ENCODE assay signal across 2 cellular contexts in the genomic region with DNA sequence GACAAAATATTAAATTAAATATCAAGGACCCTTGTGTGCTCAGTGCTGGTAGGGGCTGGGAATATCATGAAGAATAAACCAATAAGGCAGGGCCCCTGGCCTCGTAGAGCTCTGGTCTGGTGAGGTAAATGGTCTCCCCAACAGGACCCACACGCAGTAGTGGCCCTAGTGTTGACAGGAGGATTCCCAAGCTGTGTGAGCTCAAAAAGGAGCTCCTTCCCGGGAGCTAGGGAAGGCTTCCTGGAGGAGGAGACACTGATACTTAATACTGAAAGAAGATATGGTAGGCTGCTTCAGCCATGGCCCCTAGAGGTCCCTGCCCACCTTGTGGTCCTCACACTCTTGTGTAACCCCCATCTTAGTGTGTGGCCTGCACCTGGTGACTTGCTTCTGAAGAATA.
TF ChIP-seq lines count a peak whose summit lies in the region.

No MANE protein-coding gene starts in this region.

TF ChIP-seq in IMR-90, 13 proteins besides CTCF, POLR2A, EP300 and RAD21:
- TF ChIP-seq BHLHE40 (IDR thresholded peaks at IDR 0.05; ENCODE audit: low read depth, low read length) (no peak), RCOR1 (IDR thresholded peaks at IDR 0.05; ENCODE audit: insufficient replicate concordance, low read length) (no peak), MAZ (IDR thresholded peaks at IDR 0.05; ENCODE audit: borderline replicate concordance, low read depth, low read length) (no peak), SMC3 (IDR thresholded peaks at IDR 0.05; ENCODE audit: low read depth, low read length) (no peak), FOS (IDR thresholded peaks at IDR 0.05; ENCODE audit: low read depth, low read length) (no peak), MXI1 (IDR thresholded peaks at IDR 0.05; ENCODE audit: borderline replicate concordance, low read depth, low read length) (no peak), NFE2L2 (IDR thresholded peaks at IDR 0.05; ENCODE audit: low read depth, low read length) (no peak), MAFK (IDR thresholded peaks at IDR 0.05; ENCODE audit: low read depth, low read length) (no peak)
- TF ChIP-seq, protein P1, sequence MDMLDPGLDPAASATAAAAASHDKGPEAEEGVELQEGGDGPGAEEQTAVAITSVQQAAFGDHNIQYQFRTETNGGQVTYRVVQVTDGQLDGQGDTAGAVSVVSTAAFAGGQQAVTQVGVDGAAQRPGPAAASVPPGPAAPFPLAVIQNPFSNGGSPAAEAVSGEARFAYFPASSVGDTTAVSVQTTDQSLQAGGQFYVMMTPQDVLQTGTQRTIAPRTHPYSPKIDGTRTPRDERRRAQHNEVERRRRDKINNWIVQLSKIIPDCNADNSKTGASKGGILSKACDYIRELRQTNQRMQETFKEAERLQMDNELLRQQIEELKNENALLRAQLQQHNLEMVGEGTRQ (IDR thresholded peaks at IDR 0.05; ENCODE audit: low read depth, low read length): no peak
- TF ChIP-seq, protein P2, sequence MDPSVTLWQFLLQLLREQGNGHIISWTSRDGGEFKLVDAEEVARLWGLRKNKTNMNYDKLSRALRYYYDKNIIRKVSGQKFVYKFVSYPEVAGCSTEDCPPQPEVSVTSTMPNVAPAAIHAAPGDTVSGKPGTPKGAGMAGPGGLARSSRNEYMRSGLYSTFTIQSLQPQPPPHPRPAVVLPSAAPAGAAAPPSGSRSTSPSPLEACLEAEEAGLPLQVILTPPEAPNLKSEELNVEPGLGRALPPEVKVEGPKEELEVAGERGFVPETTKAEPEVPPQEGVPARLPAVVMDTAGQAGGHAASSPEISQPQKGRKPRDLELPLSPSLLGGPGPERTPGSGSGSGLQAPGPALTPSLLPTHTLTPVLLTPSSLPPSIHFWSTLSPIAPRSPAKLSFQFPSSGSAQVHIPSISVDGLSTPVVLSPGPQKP (IDR thresholded peaks at IDR 0.05; ENCODE audit: borderline replicate concordance, low read depth, low read length): no peak

TF ChIP-seq in K562, 482 proteins besides CTCF, POLR2A, EP300 and RAD21:
- peak; percentile 79 for TF ChIP-seq ZFP36 (IDR thresholded peaks at IDR 0.05; ENCODE audit: low read depth, low read length, partially characterized antibody)
- TF ChIP-seq, protein P3, sequence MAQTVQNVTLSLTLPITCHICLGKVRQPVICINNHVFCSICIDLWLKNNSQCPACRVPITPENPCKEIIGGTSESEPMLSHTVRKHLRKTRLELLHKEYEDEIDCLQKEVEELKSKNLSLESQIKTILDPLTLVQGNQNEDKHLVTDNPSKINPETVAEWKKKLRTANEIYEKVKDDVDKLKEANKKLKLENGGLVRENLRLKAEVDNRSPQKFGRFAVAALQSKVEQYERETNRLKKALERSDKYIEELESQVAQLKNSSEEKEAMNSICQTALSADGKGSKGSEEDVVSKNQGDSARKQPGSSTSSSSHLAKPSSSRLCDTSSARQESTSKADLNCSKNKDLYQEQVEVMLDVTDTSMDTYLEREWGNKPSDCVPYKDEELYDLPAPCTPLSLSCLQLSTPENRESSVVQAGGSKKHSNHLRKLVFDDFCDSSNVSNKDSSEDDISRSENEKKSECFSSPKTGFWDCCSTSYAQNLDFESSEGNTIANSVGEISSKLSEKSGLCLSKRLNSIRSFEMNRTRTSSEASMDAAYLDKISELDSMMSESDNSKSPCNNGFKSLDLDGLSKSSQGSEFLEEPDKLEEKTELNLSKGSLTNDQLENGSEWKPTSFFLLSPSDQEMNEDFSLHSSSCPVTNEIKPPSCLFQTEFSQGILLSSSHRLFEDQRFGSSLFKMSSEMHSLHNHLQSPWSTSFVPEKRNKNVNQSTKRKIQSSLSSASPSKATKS (CRISPR knock-in tag; IDR thresholded peaks at IDR 0.05): no peak
- no peak for TF ChIP-seq SIN3B (IDR thresholded peaks at IDR 0.05; ENCODE audit: low read depth)
- no peak for TF ChIP-seq MXI1 (IDR thresholded peaks at IDR 0.05; ENCODE audit: low read depth, low read length)
- TF ChIP-seq, protein P4, sequence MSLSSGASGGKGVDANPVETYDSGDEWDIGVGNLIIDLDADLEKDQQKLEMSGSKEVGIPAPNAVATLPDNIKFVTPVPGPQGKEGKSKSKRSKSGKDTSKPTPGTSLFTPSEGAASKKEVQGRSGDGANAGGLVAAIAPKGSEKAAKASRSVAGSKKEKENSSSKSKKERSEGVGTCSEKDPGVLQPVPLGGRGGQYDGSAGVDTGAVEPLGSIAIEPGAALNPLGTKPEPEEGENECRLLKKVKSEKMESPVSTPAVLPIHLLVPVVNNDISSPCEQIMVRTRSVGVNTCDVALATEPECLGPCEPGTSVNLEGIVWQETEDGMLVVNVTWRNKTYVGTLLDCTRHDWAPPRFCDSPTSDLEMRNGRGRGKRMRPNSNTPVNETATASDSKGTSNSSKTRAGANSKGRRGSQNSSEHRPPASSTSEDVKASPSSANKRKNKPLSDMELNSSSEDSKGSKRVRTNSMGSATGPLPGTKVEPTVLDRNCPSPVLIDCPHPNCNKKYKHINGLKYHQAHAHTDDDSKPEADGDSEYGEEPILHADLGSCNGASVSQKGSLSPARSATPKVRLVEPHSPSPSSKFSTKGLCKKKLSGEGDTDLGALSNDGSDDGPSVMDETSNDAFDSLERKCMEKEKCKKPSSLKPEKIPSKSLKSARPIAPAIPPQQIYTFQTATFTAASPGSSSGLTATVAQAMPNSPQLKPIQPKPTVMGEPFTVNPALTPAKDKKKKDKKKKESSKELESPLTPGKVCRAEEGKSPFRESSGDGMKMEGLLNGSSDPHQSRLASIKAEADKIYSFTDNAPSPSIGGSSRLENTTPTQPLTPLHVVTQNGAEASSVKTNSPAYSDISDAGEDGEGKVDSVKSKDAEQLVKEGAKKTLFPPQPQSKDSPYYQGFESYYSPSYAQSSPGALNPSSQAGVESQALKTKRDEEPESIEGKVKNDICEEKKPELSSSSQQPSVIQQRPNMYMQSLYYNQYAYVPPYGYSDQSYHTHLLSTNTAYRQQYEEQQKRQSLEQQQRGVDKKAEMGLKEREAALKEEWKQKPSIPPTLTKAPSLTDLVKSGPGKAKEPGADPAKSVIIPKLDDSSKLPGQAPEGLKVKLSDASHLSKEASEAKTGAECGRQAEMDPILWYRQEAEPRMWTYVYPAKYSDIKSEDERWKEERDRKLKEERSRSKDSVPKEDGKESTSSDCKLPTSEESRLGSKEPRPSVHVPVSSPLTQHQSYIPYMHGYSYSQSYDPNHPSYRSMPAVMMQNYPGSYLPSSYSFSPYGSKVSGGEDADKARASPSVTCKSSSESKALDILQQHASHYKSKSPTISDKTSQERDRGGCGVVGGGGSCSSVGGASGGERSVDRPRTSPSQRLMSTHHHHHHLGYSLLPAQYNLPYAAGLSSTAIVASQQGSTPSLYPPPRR (CRISPR knock-in tag; IDR thresholded peaks at IDR 0.05; ENCODE audit: borderline replicate concordance): no peak
- TF ChIP-seq MAFK (IDR thresholded peaks at IDR 0.05; ENCODE audit: low read length): no peak
